Comparison of ENCODE assay signal across 10 cellular contexts in the genomic region with DNA sequence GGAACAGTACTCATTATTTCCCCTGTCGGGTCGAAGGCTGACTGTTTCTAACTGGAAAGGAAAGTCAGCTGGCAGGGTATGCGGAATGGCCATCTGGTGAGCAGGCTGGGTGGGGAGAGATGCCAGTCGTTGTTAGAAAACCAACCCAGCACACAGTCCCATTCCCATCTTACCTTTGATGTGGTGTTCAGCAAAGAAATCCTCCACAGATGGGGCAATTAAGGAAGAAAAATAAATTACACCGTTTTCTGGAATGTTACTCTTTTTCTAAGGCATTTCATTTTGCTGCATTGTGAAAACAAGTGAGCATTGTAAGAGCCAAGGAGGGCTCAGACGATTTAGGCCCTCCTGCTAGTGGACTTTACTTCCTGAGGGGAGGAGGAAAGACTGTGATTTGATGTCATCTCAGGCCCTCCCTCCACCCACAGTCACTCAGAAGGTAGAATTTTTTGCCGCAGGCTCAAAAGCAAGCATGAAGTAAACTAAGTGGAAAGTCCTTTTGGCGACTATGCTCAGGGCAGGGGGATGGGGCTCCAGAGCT. TPM values are rescaled to one million over a fixed set of nuclear protein-coding genes. Genes with fewer than 3 reads are reported as not detected.
DNase-seq lines count a peak whose midpoint lies in the region; ATAC-seq, FAIRE-seq and TF ChIP-seq lines count a peak whose summit lies in the region.
"Had no signal": no experiment of that assay in that cellular context is flagged by ENCODE, and none has a peak within 500 bp of the region (broad histone marks: within the 10 kb centered on the region; RNA-seq: fewer than 3 reads in every experiment).

Gene SLC16A4, minus strand, starts transcription at position 335 of the 541 bp plus-strand sequence. CDS start 1,703 bp downstream, outside the sequence.

- TF ChIP-seq CTCF in H9 (conservative IDR thresholded peaks at IDR 0.05) (no peak), MCF 10A (IDR thresholded peaks at IDR 0.05; ENCODE audit: unreplicated experiment) (no peak), CD14-positive monocyte (IDR thresholded peaks at IDR 0.05) (no peak)

- H3K36me3 ChIP-seq in small intestine (ENCODE audit: control insufficient read depth in 2 of 2, insufficient read depth in 2 of 2, low read length in 2 of 2) = no peaks in the 10 kb centered on the region

- no peak within 1 kb of the TSS for H2BK120ac ChIP-seq in H9 (ENCODE audit: low read depth, low read length, poor library complexity, severe bottlenecking)

- no peak within 1 kb of the TSS for H4K8ac ChIP-seq in H9 (replicated peaks; ENCODE audit: insufficient read length, low read depth, low read length)

- H3K4me3 Mint-ChIP-seq in H9 = peak within 1 kb of the TSS in 1 of 2 experiments; percentile 28; a peak in 2 of 5 replicates
- H3K4me3 Mint-ChIP-seq in MCF 10A (ENCODE audit: unreplicated experiment) = peak within 1 kb of the TSS; percentile 66
- no peak within 1 kb of the TSS for H3K4me3 Mint-ChIP-seq in CD14-positive monocyte
- H3K4me3 Mint-ChIP-seq: activated T-cell treated with anti-CD3 and anti-CD28 coated beads, Interleukin-2, amount 50 U/mL, for 4 hours had no signal

- no peak within 1 kb of the TSS for H4K91ac ChIP-seq in H9 (ENCODE audit: insufficient read length, low read depth, low read length)

- H3K27me3 Mint-ChIP-seq in H9 (ENCODE audit: low read depth) (no peaks in the 10 kb centered on the region), MCF 10A (ENCODE audit: insufficient read depth, unreplicated experiment) (no peaks in the 10 kb centered on the region), CD14-positive monocyte (ENCODE audit: low read depth in 3 of 3) (no peaks in the 10 kb centered on the region)

- H3K27ac Mint-ChIP-seq in H9 (peak within 1 kb of the TSS; percentile 40 to 66 (median 57); a peak in 6 of 7 replicates), MCF 10A (ENCODE audit: low read depth, unreplicated experiment) (peak within 1 kb of the TSS; percentile 57), CD14-positive monocyte (peak within 1 kb of the TSS in 1 of 7 donors; percentile 44)

- BruUV-seq in MCF 10A (replicated peaks; lab: Mats Ljungman, UMichigan) = TSS peak; percentile 49

- H3K23me2 ChIP-seq in H9 (ENCODE audit: insufficient read length, low read depth, low read length, poor library complexity, severe bottlenecking) = no peaks in the 10 kb centered on the region

- no peak within 1 kb of the TSS for H3K56ac ChIP-seq in H9 (ENCODE audit: insufficient read length, low read depth, low read length)

- no peaks in the 10 kb centered on the region for H4K20me1 ChIP-seq in H9 (ENCODE audit: control insufficient read depth, insufficient read depth, insufficient read length)

- no peak within 1 kb of the TSS for H4K5ac ChIP-seq in H9 (ENCODE audit: insufficient read length, low read depth, low read length)

- H3K9ac ChIP-seq in H9 (ENCODE audit: extremely low read depth, insufficient read length, low read length) = peak within 1 kb of the TSS; percentile 23
- H3K9ac ChIP-seq: parathyroid adenoma had no signal

- H3K79me2 ChIP-seq in H9 (ENCODE audit: insufficient read depth, low read length) = no peaks in the 10 kb centered on the region
- H3K79me2 ChIP-seq: parathyroid adenoma had no signal

- no peak within 1 kb of the TSS for H2AK5ac ChIP-seq in H9 (ENCODE audit: insufficient read length, low read length)

- H3K9me3 ChIP-seq in H9 (ENCODE audit: control insufficient read depth, low read depth, low read length) = no peaks in the 10 kb centered on the region
- no peaks in the 10 kb centered on the region for H3K9me3 ChIP-seq in small intestine (ENCODE audit: control insufficient read depth, low read depth)

- H3K4me1 Mint-ChIP-seq in H9 (peaks cover 18 to 24% of the 10 kb centered on the region in 2 experiments), MCF 10A (ENCODE audit: insufficient read depth, unreplicated experiment) (peaks cover 35% of the 10 kb centered on the region), CD14-positive monocyte (no peaks in the 10 kb centered on the region)

- no peaks in the 10 kb centered on the region for H3K4me1 ChIP-seq in H9 (ENCODE audit: insufficient read depth, low read length)
- peaks cover 0 to 1% of the 10 kb centered on the region in 2 donors for H3K4me1 ChIP-seq in small intestine (ENCODE audit: control insufficient read depth in 2 of 2, insufficient read depth in 1 of 2, low read depth in 1 of 2, low read length in 1 of 2)
- H3K4me1 ChIP-seq: parathyroid adenoma had no signal

- no peak within 1 kb of the TSS for H2BK12ac ChIP-seq in H9 (ENCODE audit: insufficient read length, low read depth, low read length)

- peak; percentile 31 for DNase-seq in H9
- peak; percentile 55 for DNase-seq in MCF 10A (ENCODE audit: unreplicated experiment)
- peak; percentile 49 for DNase-seq in iPS-NIHi7 (ENCODE audit: extremely low spot score)
- DNase-seq in small intestine = peak; percentile 42
- DNase-seq in DMS153 treated with DMSO at 0.1 percent for 48 hours (lab: John Stamatoyannopoulos, UW; ENCODE audit: unreplicated experiment) = no peak
- DNase-seq in CD14-positive monocyte (ENCODE audit: low spot score) = no peak
- DNase-seq in NCI-H2107 (lab: John Stamatoyannopoulos, UW) = no peak
- DNase-seq: activated T-cell treated with anti-CD3 and anti-CD28 coated beads, Interleukin-2, amount 50 U/mL, for 4 hours had no signal

- no peak within 1 kb of the TSS for H2BK20ac ChIP-seq in H9 (ENCODE audit: low read depth, low read length, poor library complexity, severe bottlenecking)

- H2BK15ac ChIP-seq in H9 (ENCODE audit: low read depth, low read length) = no peak within 1 kb of the TSS

- H3K14ac ChIP-seq in H9 (ENCODE audit: insufficient read depth, low read length) = no peak within 1 kb of the TSS

- peak within 1 kb of the TSS in 1 of 2 donors; percentile 14 for H3K4me3 ChIP-seq in small intestine (ENCODE audit: low read depth in 1 of 2, low read length in 2 of 2)

- H3T11ph ChIP-seq in H9 (ENCODE audit: low read length) = no peak within 1 kb of the TSS

- no CpG with 5 or more reads among the region's 8 CpGs for WGBS in H9 (ENCODE audit: extremely low coverage, insufficient read length, low lambda C conversion rate)
- WGBS in small intestine, 3 donors = 10 to 30% (median 27%) methylated on average over 8 of the region's 8 CpGs

- H2BK5ac ChIP-seq in H9 (ENCODE audit: insufficient read length, low read length) = no peak within 1 kb of the TSS

- CTCF ChIA-PET in MCF 10A (lab: Yijun Ruan, JAX) = interaction anchor here (0.6 to 1.6 kb wide), 5 partner anchors 9 to 83 kb away, joined by 3 to 6 read pairs (median 4); no protein-coding TSS in a partner anchor

- H3K36me3 Mint-ChIP-seq in H9 (ENCODE audit: insufficient read depth in 1 of 3, low read depth in 3 of 3) = peaks cover 4 to 11% (median 8%) of the 10 kb centered on the region in 3 experiments; a peak in 6 of 7 replicates
- H3K36me3 Mint-ChIP-seq in MCF 10A (ENCODE audit: insufficient read depth, unreplicated experiment) = peaks cover 22% of the 10 kb centered on the region
- peaks cover 42 to 63% of the 10 kb centered on the region in 2 donors for H3K36me3 Mint-ChIP-seq in CD14-positive monocyte

- H3K4ac ChIP-seq in H9 (ENCODE audit: low read depth, low read length) = no peak within 1 kb of the TSS

- FAIRE-seq in small intestine (lab: Jason Lieb, UNC) = no peak

- no peak within 1 kb of the TSS for H3K23ac ChIP-seq in H9 (ENCODE audit: insufficient read length, low read depth, low read length)

- no peaks in the 10 kb centered on the region for H3K79me1 ChIP-seq in H9 (ENCODE audit: insufficient read depth, low read depth, low read length, poor library complexity, severe bottlenecking)

- no peak for ATAC-seq in HG02852 (IDR thresholded peaks at IDR 0.05; ENCODE audit: unreplicated experiment)
- ATAC-seq: activated T-cell treated with anti-CD3 and anti-CD28 coated beads, Interleukin-2, amount 50 U/mL, for 4 hours had no signal

- no peak within 1 kb of the TSS for H2AFZ ChIP-seq in H9 (ENCODE audit: low read length)
- H2AFZ ChIP-seq: parathyroid adenoma had no signal

- POLR2A ChIA-PET in MCF 10A (lab: Yijun Ruan, JAX) = interaction anchor here (1.0 to 5.6 kb wide), 10 partner anchors 9 to 54 kb away, joined by 3 to 58 read pairs (median 4); partner anchors contain the start of genes LAMTOR5 and RBM15

- H3K9me3 Mint-ChIP-seq in H9 (no peaks in the 10 kb centered on the region; a peak in 1 of 5 replicates), MCF 10A (ENCODE audit: unreplicated experiment) (no peaks in the 10 kb centered on the region), CD14-positive monocyte (peaks cover 0 to 4% (median under 1%) of the 10 kb centered on the region in 7 donors)
- H3K9me3 Mint-ChIP-seq: activated T-cell treated with anti-CD3 and anti-CD28 coated beads, Interleukin-2, amount 50 U/mL, for 4 hours had no signal

- H3K27me3 ChIP-seq in H9 (ENCODE audit: insufficient read depth, low read length) (no peaks in the 10 kb centered on the region), small intestine (ENCODE audit: control insufficient read depth in 2 of 2, insufficient read depth in 2 of 2, low read length in 2 of 2) (no peaks in the 10 kb centered on the region)

- no peak within 1 kb of the TSS for H3K4me2 ChIP-seq in H9 (ENCODE audit: insufficient read depth, insufficient read length, low read length)

- intact Hi-C loops in MCF 10A (cut with micrococcal nuclease) = loop anchor here (5.0 kb wide), 1 partner anchor 53 kb away; the partner anchor contains the start of gene RBM15
- intact Hi-C loops in CD14-positive monocyte (cut with micrococcal nuclease) = no loop called here

- no peak within 1 kb of the TSS for H3K27ac ChIP-seq in H9 (ENCODE audit: insufficient read length, low read depth, low read length)
- H3K27ac ChIP-seq in small intestine (ENCODE audit: low read depth in 1 of 2, low read length in 1 of 2) = peak within 1 kb of the TSS; percentile 13 to 84
- H3K27ac ChIP-seq: parathyroid adenoma had no signal

- H3K18ac ChIP-seq in H9 (ENCODE audit: insufficient read length, low read depth, low read length) = no peak within 1 kb of the TSS

RNA-seq across cellular contexts. Expression of gene SLC16A4, which starts in this region (rescaled TPM):
- total RNA-seq in H9 (2021) = 0.17 TPM in 1 of 2 replicates, not detected in the other
- 9.8 and 11.0 TPM in 2 replicates for total RNA-seq in MCF 10A (2022)
- polyA plus RNA-seq in small intestine = 1 to 10 TPM; 5.4 to 7.8 (median 6.0) TPM
- under 1 TPM; 0.25 to 0.26 TPM for polyA plus RNA-seq in CD14-positive monocyte

Comparison
In these comparisons a context has a peak if more than half of its experiments do, and no peak if none do; other contexts are left out.
1. RNA of gene SLC16A4 (polyA plus RNA-seq): 5.4 to 7.8 TPM in small intestine; 0.25 to 0.26 TPM in CD14-positive monocyte; every median in the first group is over 4 times any median in the second.
2. Peak in DNase-seq and H3K9ac ChIP-seq in H9; RNA of the gene not detected or under 1 TPM.
3. DNase-seq: peak in MCF 10A (single experiment), iPS-NIHi7 (single experiment) and small intestine (single experiment); none in DMS153 treated with DMSO at 0.1 percent for 48 hours (single experiment), CD14-positive monocyte (single experiment) and NCI-H2107 (single experiment).